ENCODE assay signal across 8 cellular contexts in genomic region chr1:176206006-176206960, GRCh38. TPM values are rescaled to one million over a fixed set of nuclear protein-coding genes. Genes with fewer than 3 reads are reported as not detected.
DNase-seq lines count a peak whose midpoint lies in the region; ATAC-seq and TF ChIP-seq lines count a peak whose summit lies in the region.

No MANE protein-coding gene starts in this region.

- peak overlapping the region; percentile 88 to 99 (median 96) for H3K27ac ChIP-seq in gastroesophageal sphincter
- peak overlapping the region; percentile 89 for H3K27ac ChIP-seq in neuronal stem cell (replicated peaks; ENCODE audit: low read length)
- peak overlapping the region; percentile 80 to 96 for H3K27ac ChIP-seq in uterus

- H2BK120ac ChIP-seq in neuronal stem cell (ENCODE audit: low read depth, low read length): peak overlapping the region; percentile 87

- TF ChIP-seq CTCF in AG10803 (conservative IDR thresholded peaks at IDR 0.05; ENCODE audit: low read length) (no peak), GM13977 (IDR thresholded peaks at IDR 0.05; ENCODE audit: extremely low read depth, insufficient read depth, missing control alignments) (no peak), gastroesophageal sphincter (IDR thresholded peaks at IDR 0.05) (no peak), uterus (IDR thresholded peaks at IDR 0.05) (no peak)

- H3K9me3 ChIP-seq in gastroesophageal sphincter: no peaks in the 10 kb centered on the region
- no peaks in the 10 kb centered on the region for H3K9me3 ChIP-seq in neuronal stem cell (replicated peaks in 1 of 2; ENCODE audit: control insufficient read depth in 2 of 2, insufficient read depth in 1 of 2, low read depth in 1 of 2, low read length in 2 of 2)
- no peaks in the 10 kb centered on the region for H3K9me3 ChIP-seq in uterus

- H3K4me3 ChIP-seq in AG10803 (ENCODE audit: low read length): peak overlapping the region; percentile 93
- H3K4me3 ChIP-seq in gastroesophageal sphincter: peak overlapping the region; percentile 84 to 99
- H3K4me3 ChIP-seq in neuronal stem cell (ENCODE audit: low read length in 2 of 2): peak overlapping the region; percentile 68 to 99
- peak overlapping the region; percentile 53 to 96 for H3K4me3 ChIP-seq in uterus

- ATAC-seq in HG02938 (IDR thresholded peaks at IDR 0.05; ENCODE audit: unreplicated experiment) (peak; percentile 17), gastroesophageal sphincter (peak; percentile 41)

- H2BK5ac ChIP-seq in neuronal stem cell (ENCODE audit: low read length): peak overlapping the region; percentile 96

- no peak for TF ChIP-seq EP300 in gastroesophageal sphincter (IDR thresholded peaks at IDR 0.05)

- no peaks in the 10 kb centered on the region for H3K27me3 Mint-ChIP-seq in activated naive CD4-positive, alpha-beta T cell treated with anti-CD3 and anti-CD28 coated beads, Interleukin-2, amount 10 ng/mL, durations not matched to agents 7 days and 5 days

- H3K27me3 ChIP-seq in gastroesophageal sphincter (no peaks in the 10 kb centered on the region), neuronal stem cell (ENCODE audit: control insufficient read depth in 3 of 3, insufficient read depth in 3 of 3, low read depth in 1 of 3, low read length in 3 of 3) (no peaks in the 10 kb centered on the region), uterus (no peaks in the 10 kb centered on the region)

- in situ Hi-C loops in GM13977 (cut with MboI; ENCODE audit: low pct_unique_long_range_greater_than_20kb, low sequenced_read_pairs, unreplicated experiment): no loop called here

- H2BK12ac ChIP-seq in neuronal stem cell (ENCODE audit: low read length): peak overlapping the region; percentile 41

- no peaks in the 10 kb centered on the region for H3K9me3 Mint-ChIP-seq in activated naive CD4-positive, alpha-beta T cell treated with anti-CD3 and anti-CD28 coated beads, Interleukin-2, amount 10 ng/mL, durations not matched to agents 7 days and 5 days

- H3K4me3 Mint-ChIP-seq in activated naive CD4-positive, alpha-beta T cell treated with anti-CD3 and anti-CD28 coated beads, Interleukin-2, amount 10 ng/mL, durations not matched to agents 7 days and 5 days: peak overlapping the region; percentile 97

- peak overlapping the region; percentile 37 for H2AK5ac ChIP-seq in neuronal stem cell (ENCODE audit: low read depth, low read length)

- no peak overlapping the region for H4K8ac ChIP-seq in neuronal stem cell (ENCODE audit: low read depth, low read length)

- H3K18ac ChIP-seq in neuronal stem cell (ENCODE audit: low read length): peak overlapping the region; percentile 98

- H3K4ac ChIP-seq in neuronal stem cell (ENCODE audit: low read length): no peak overlapping the region

- no peak overlapping the region for H2BK15ac ChIP-seq in neuronal stem cell (ENCODE audit: low read length)

- H3K36me3 ChIP-seq in gastroesophageal sphincter (no peaks in the 10 kb centered on the region), neuronal stem cell (replicated peaks in 1 of 2; ENCODE audit: control insufficient read depth in 2 of 2, insufficient read depth in 2 of 2, low read length in 2 of 2) (no peaks in the 10 kb centered on the region), uterus (no peaks in the 10 kb centered on the region)

- H3K14ac ChIP-seq in neuronal stem cell (ENCODE audit: low read length): peak overlapping the region; percentile 47

- intact Hi-C loops in uterus (cut with DNase I; ENCODE audit: low total_unique reads): no loop called here

- H3K36me3 Mint-ChIP-seq in activated naive CD4-positive, alpha-beta T cell treated with anti-CD3 and anti-CD28 coated beads, Interleukin-2, amount 10 ng/mL, durations not matched to agents 7 days and 5 days: peaks cover 12% of the 10 kb centered on the region

- peaks cover 48% of the 10 kb centered on the region for H3K4me1 Mint-ChIP-seq in activated naive CD4-positive, alpha-beta T cell treated with anti-CD3 and anti-CD28 coated beads, Interleukin-2, amount 10 ng/mL, durations not matched to agents 7 days and 5 days

- peak overlapping the region; percentile 98 for H3K9ac ChIP-seq in neuronal stem cell (ENCODE audit: low read depth, low read length, poor library complexity)

- H3K4me1 ChIP-seq in gastroesophageal sphincter (peaks cover 5 to 56% (median 18%) of the 10 kb centered on the region in 3 donors), neuronal stem cell (ENCODE audit: control insufficient read depth in 2 of 2, insufficient read depth in 1 of 2, low read depth in 1 of 2, low read length in 2 of 2) (peaks cover 3 to 5% of the 10 kb centered on the region in 2 donors), uterus (peaks cover under 1 to 7% of the 10 kb centered on the region in 2 donors)

- peak overlapping the region; percentile 50 for H3K4me2 ChIP-seq in neuronal stem cell (ENCODE audit: insufficient read depth, low read length, poor library complexity, severe bottlenecking)

- H4K91ac ChIP-seq in neuronal stem cell (ENCODE audit: low read depth, low read length, poor library complexity): no peak overlapping the region

- peak overlapping the region; percentile 95 for H2AFZ ChIP-seq in neuronal stem cell (ENCODE audit: low read length)

- H3K79me1 ChIP-seq in neuronal stem cell (ENCODE audit: low read depth, low read length): peaks cover 3% of the 10 kb centered on the region

- DNase-seq in AG10803 (ENCODE audit: low read depth) (peak; percentile 44), GM13977 (ENCODE audit: low spot score) (peak; percentile 16), NCI-H226 (peak; percentile 14), neuronal stem cell (ENCODE audit: low spot score) (peak; percentile 48), uterus (peak in 1 of 2 donors; percentile 25)
- no peak for DNase-seq in activated naive CD4-positive, alpha-beta T cell treated with anti-CD3 and anti-CD28 coated beads, Interleukin-2, amount 10 ng/mL, durations not matched to agents 7 days and 5 days

- peak overlapping the region; percentile 96 for H3K27ac Mint-ChIP-seq in activated naive CD4-positive, alpha-beta T cell treated with anti-CD3 and anti-CD28 coated beads, Interleukin-2, amount 10 ng/mL, durations not matched to agents 7 days and 5 days

- no peak for TF ChIP-seq POLR2A in gastroesophageal sphincter (IDR thresholded peaks at IDR 0.05)
- no peak for TF ChIP-seq POLR2A in uterus (IDR thresholded peaks at IDR 0.05)

- 0% methylated on average over 6 to 15 of the region's 58 CpGs for WGBS in gastroesophageal sphincter (ENCODE audit: low coverage in 1 of 2), 2 donors
- WGBS in neuronal stem cell (ENCODE audit: extremely low coverage in 2 of 2, insufficient read length in 2 of 2, insufficient replicate concordance in 1 of 2), 2 donors: no CpG with 5 or more reads among the region's 58 CpGs

- CTCF ChIA-PET in activated naive CD4-positive, alpha-beta T cell treated with anti-CD3 and anti-CD28 coated beads, Interleukin-2, amount 10 ng/mL, durations not matched to agents 7 days and 5 days (lab: Charles Lee): no interaction called here

- peak overlapping the region; percentile 85 for H3K23ac ChIP-seq in neuronal stem cell (ENCODE audit: low read depth, low read length, poor library complexity)

RNA-seq across cellular contexts. Expression of gene COP1, which starts 0.8 kb away (rescaled TPM):
- total RNA-seq in gastroesophageal sphincter (10 to 100 TPM; 37.7 to 51.4 (median 44.8) TPM), uterus (10 to 100 TPM; 53.4 to 85.5 (median 68.4) TPM)
- 32.6 TPM for polyA plus RNA-seq in neuronal stem cell (2013, experiment 1 of 2)
- polyA plus RNA-seq in neuronal stem cell (2013, experiment 2 of 2): 31.2 TPM
